28 cellular contexts compared by ENCODE assay signal in the genomic region with DNA sequence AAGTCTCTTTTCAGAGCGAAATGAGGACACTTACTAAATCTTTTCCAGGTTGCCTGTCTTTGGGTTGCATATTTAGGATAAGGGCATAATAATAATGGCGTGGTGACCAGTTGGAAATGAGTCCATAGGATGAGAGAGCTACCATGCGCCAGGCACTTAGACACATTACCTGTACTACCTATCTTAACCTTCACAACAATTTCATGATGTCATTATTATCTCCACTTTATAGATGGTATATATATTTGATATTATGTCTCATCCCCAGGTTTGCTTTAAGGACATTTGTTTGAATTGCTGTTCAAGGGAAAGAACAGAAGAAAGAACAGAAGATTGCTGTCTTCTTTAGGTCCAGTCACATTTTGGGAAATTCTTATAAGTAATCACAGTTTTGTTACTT.
"Had no signal": no experiment of that assay in that cellular context is flagged by ENCODE, and none has a peak within 500 bp of the region (broad histone marks: within the 10 kb centered on the region; RNA-seq: fewer than 3 reads in every experiment).

No MANE protein-coding gene starts in this region.

- DNase-seq: colonic mucosa; cortex of kidney; dermis blood vessel endothelial cell; dorsolateral prefrontal cortex; effector CD4-positive, alpha-beta T cell; effector CD8-positive, alpha-beta T cell; effector memory CD4-positive, alpha-beta T cell; effector memory CD8-positive, alpha-beta T cell; endodermal cell; erythroblast; esophagus squamous epithelium; foreskin fibroblast; foreskin melanocyte; gastrocnemius medialis; glutamatergic neuron; head of caudate nucleus; heart left ventricle; heart right ventricle had no signal

- H3K4me3 ChIP-seq: colonic mucosa, coronary artery, dorsolateral prefrontal cortex, esophagus muscularis mucosa, esophagus squamous epithelium, gastrocnemius medialis, gastroesophageal sphincter, heart left ventricle, heart right ventricle had no signal

- FAIRE-seq: colon, endometrium, endothelial cell of umbilical vein, frontal cortex had no signal

- H3K4me1 ChIP-seq: colonic mucosa, esophagus muscularis mucosa, gastrocnemius medialis, gastroesophageal sphincter, heart left ventricle, heart right ventricle had no signal

- H3K36me3 ChIP-seq: colonic mucosa, esophagus muscularis mucosa, esophagus squamous epithelium, gastrocnemius medialis, gastroesophageal sphincter, heart left ventricle, heart right ventricle had no signal

- H3K27me3 ChIP-seq: colonic mucosa, dorsolateral prefrontal cortex, esophagus muscularis mucosa, esophagus squamous epithelium, foreskin keratinocyte, gastrocnemius medialis, gastroesophageal sphincter, heart left ventricle, heart right ventricle had no signal

- ATAC-seq: effector memory CD8-positive, alpha-beta T cell; esophagus mucosa; foreskin keratinocyte; gastrocnemius medialis; gastroesophageal sphincter; heart left ventricle; heart right ventricle had no signal

- H3K27ac ChIP-seq: colonic mucosa, coronary artery, dorsolateral prefrontal cortex, epithelial cell of prostate, esophagus muscularis mucosa, esophagus squamous epithelium, foreskin keratinocyte, gastrocnemius medialis, gastroesophageal sphincter, heart left ventricle, heart right ventricle had no signal

- H3K9me3 ChIP-seq: colonic mucosa, esophagus muscularis mucosa, esophagus squamous epithelium, gastrocnemius medialis, gastroesophageal sphincter, heart left ventricle had no signal
